Comparison of ENCODE assay signal across 18 cellular contexts in genomic region chr7:135978624-135979023, GRCh38. TPM values are rescaled to one million over a fixed set of nuclear protein-coding genes. Genes with fewer than 3 reads are reported as not detected.
DNase-seq lines count a peak whose midpoint lies in the region; ATAC-seq and TF ChIP-seq lines count a peak whose summit lies in the region.
"Had no signal": no experiment of that assay in that cellular context is flagged by ENCODE, and none has a peak within 500 bp of the region (broad histone marks: within the 10 kb centered on the region; RNA-seq: fewer than 3 reads in every experiment).

No MANE protein-coding gene starts in this region.

- no peak for TF ChIP-seq CTCF in osteocyte (IDR thresholded peaks at IDR 0.05)
- no peak for TF ChIP-seq CTCF in GM10248 (IDR thresholded peaks at IDR 0.05; ENCODE audit: control extremely low read depth, extremely low read depth, low read depth, missing control alignments)
- TF ChIP-seq CTCF in HFFc6 (IDR thresholded peaks at IDR 0.05) = no peak

- CTCF ChIA-PET in activated naive CD4-positive, alpha-beta T cell treated with anti-CD3 and anti-CD28 coated beads, Interleukin-2, amount 10 ng/mL, durations not matched to agents 7 days and 5 days (lab: Charles Lee) = no interaction called here
- CTCF ChIA-PET in GM10248 (lab: Yijun Ruan, JAX) = no interaction called here

- no peak overlapping the region for H3K27ac Mint-ChIP-seq in activated naive CD4-positive, alpha-beta T cell treated with anti-CD3 and anti-CD28 coated beads, Interleukin-2, amount 50 U/mL, for 24 hours
- H3K27ac Mint-ChIP-seq in activated naive CD4-positive, alpha-beta T cell treated with anti-CD3 and anti-CD28 coated beads, Interleukin-2, amount 10 ng/mL, durations not matched to agents 7 days and 5 days = no peak overlapping the region
- peak overlapping the region in 4 of 6 donors; percentile 15 to 96 (median 56) for H3K27ac Mint-ChIP-seq in immature natural killer cell
- H3K27ac Mint-ChIP-seq in osteocyte (ENCODE audit: unreplicated experiment) = no peak overlapping the region
- no peak overlapping the region for H3K27ac Mint-ChIP-seq in HFFc6

- H3K27me3 Mint-ChIP-seq in activated naive CD4-positive, alpha-beta T cell treated with anti-CD3 and anti-CD28 coated beads, Interleukin-2, amount 50 U/mL, for 24 hours = no peaks in the 10 kb centered on the region
- no peaks in the 10 kb centered on the region for H3K27me3 Mint-ChIP-seq in activated naive CD4-positive, alpha-beta T cell treated with anti-CD3 and anti-CD28 coated beads, Interleukin-2, amount 10 ng/mL, durations not matched to agents 7 days and 5 days
- H3K27me3 Mint-ChIP-seq in immature natural killer cell (ENCODE audit: low read depth in 3 of 3) (peaks cover 6 to 19% (median 7%) of the 10 kb centered on the region in 3 donors), osteocyte (ENCODE audit: unreplicated experiment) (peaks cover 4% of the 10 kb centered on the region), HFFc6 (ENCODE audit: insufficient read depth) (no peaks in the 10 kb centered on the region)

- DNase-seq in activated naive CD4-positive, alpha-beta T cell treated with anti-CD3 and anti-CD28 coated beads, Interleukin-2, amount 10 ng/mL, durations not matched to agents 7 days and 5 days = no peak
- DNase-seq in immature natural killer cell (no peak), osteocyte (ENCODE audit: extremely low spot score, unreplicated experiment) (no peak), GM10248 (ENCODE audit: extremely low spot score) (no peak), NCI-H2196 treated with DMSO at 0.1 percent for 48 hours (lab: John Stamatoyannopoulos, UW; ENCODE audit: unreplicated experiment) (no peak), HFFc6 (no peak)
- DNase-seq: BE2C; CD8-positive, alpha-beta T cell; DMS79 treated with DMSO at 0.1 percent for 48 hours; HCEC 1CT; MG63; NCI-H1092; NCI-H2081 treated with DMSO at 0.1 percent for 48 hours; NCI-H510A treated with DMSO at 0.1 percent for 48 hours; Peyer's patch had no signal

- H3K4me3 Mint-ChIP-seq in activated naive CD4-positive, alpha-beta T cell treated with anti-CD3 and anti-CD28 coated beads, Interleukin-2, amount 50 U/mL, for 24 hours = peak overlapping the region; percentile 20
- H3K4me3 Mint-ChIP-seq in activated naive CD4-positive, alpha-beta T cell treated with anti-CD3 and anti-CD28 coated beads, Interleukin-2, amount 10 ng/mL, durations not matched to agents 7 days and 5 days = no peak overlapping the region
- H3K4me3 Mint-ChIP-seq in immature natural killer cell = peak overlapping the region in 4 of 5 donors; percentile 3 to 48 (median 18)
- H3K4me3 Mint-ChIP-seq in osteocyte (ENCODE audit: unreplicated experiment) = peak overlapping the region; percentile 7
- no peak overlapping the region for H3K4me3 Mint-ChIP-seq in HFFc6

- POLR2A ChIA-PET in GM10248 (lab: Yijun Ruan, JAX) = no interaction called here

- no peaks in the 10 kb centered on the region for H3K9me3 Mint-ChIP-seq in activated naive CD4-positive, alpha-beta T cell treated with anti-CD3 and anti-CD28 coated beads, Interleukin-2, amount 50 U/mL, for 24 hours
- H3K9me3 Mint-ChIP-seq in activated naive CD4-positive, alpha-beta T cell treated with anti-CD3 and anti-CD28 coated beads, Interleukin-2, amount 10 ng/mL, durations not matched to agents 7 days and 5 days = no peaks in the 10 kb centered on the region
- H3K9me3 Mint-ChIP-seq in immature natural killer cell (no peaks in the 10 kb centered on the region), osteocyte (ENCODE audit: unreplicated experiment) (no peaks in the 10 kb centered on the region), HFFc6 (no peaks in the 10 kb centered on the region; the same call in 1 of the 2 replicates)
- H3K9me3 Mint-ChIP-seq: CD8-positive, alpha-beta T cell had no signal

- no peak for ATAC-seq in HG03159 (IDR thresholded peaks at IDR 0.05; ENCODE audit: unreplicated experiment)
- ATAC-seq: CD8-positive, alpha-beta T cell; Right ventricle myocardium inferior had no signal

- peaks cover 2% of the 10 kb centered on the region for H3K36me3 Mint-ChIP-seq in activated naive CD4-positive, alpha-beta T cell treated with anti-CD3 and anti-CD28 coated beads, Interleukin-2, amount 50 U/mL, for 24 hours
- H3K36me3 Mint-ChIP-seq in activated naive CD4-positive, alpha-beta T cell treated with anti-CD3 and anti-CD28 coated beads, Interleukin-2, amount 10 ng/mL, durations not matched to agents 7 days and 5 days = peaks cover 9% of the 10 kb centered on the region
- no peaks in the 10 kb centered on the region for H3K36me3 Mint-ChIP-seq in immature natural killer cell
- peaks cover 2% of the 10 kb centered on the region for H3K36me3 Mint-ChIP-seq in osteocyte (ENCODE audit: unreplicated experiment)
- peaks cover 16% of the 10 kb centered on the region for H3K36me3 Mint-ChIP-seq in HFFc6 (ENCODE audit: low read depth)

- peaks cover 71% of the 10 kb centered on the region for H3K4me1 Mint-ChIP-seq in activated naive CD4-positive, alpha-beta T cell treated with anti-CD3 and anti-CD28 coated beads, Interleukin-2, amount 50 U/mL, for 24 hours
- H3K4me1 Mint-ChIP-seq in activated naive CD4-positive, alpha-beta T cell treated with anti-CD3 and anti-CD28 coated beads, Interleukin-2, amount 10 ng/mL, durations not matched to agents 7 days and 5 days = peaks cover 78% of the 10 kb centered on the region
- H3K4me1 Mint-ChIP-seq in immature natural killer cell (peaks cover 88 to 97% of the 10 kb centered on the region in 2 donors), osteocyte (ENCODE audit: unreplicated experiment) (peaks cover 27% of the 10 kb centered on the region), HFFc6 (ENCODE audit: low read depth) (peaks cover 66% of the 10 kb centered on the region)

RNA-seq across cellular contexts. Expression of gene MTPN, which starts 1.5 kb away (rescaled TPM):
- polyA plus RNA-seq in immature natural killer cell = 100 to 1,000 TPM; 153 to 200 (median 197) TPM
- 137 and 140 TPM in 2 replicates for total RNA-seq in osteocyte
- 100 to 1,000 TPM; 242 to 306 (median 273) TPM for total RNA-seq in HFFc6 (2021; fragmentation: NEBNext Ultra II Directional; extraction: Animal tissue kit (Norgen Biotek cat#: 25700))

Comparison
In these comparisons a context has a peak if more than half of its experiments do, and no peak if none do; other contexts are left out.
1. H3K4me3 Mint-ChIP-seq: peak in activated naive CD4-positive, alpha-beta T cell treated with anti-CD3 and anti-CD28 coated beads, Interleukin-2, amount 50 U/mL, for 24 hours (single experiment), immature natural killer cell (4 of 5) and osteocyte (single experiment); none in activated naive CD4-positive, alpha-beta T cell treated with anti-CD3 and anti-CD28 coated beads, Interleukin-2, amount 10 ng/mL, durations not matched to agents 7 days and 5 days (single experiment) and HFFc6 (single experiment).
2. H3K27ac Mint-ChIP-seq: peak in immature natural killer cell (4 of 6); none in activated naive CD4-positive, alpha-beta T cell treated with anti-CD3 and anti-CD28 coated beads, Interleukin-2, amount 50 U/mL, for 24 hours (single experiment), activated naive CD4-positive, alpha-beta T cell treated with anti-CD3 and anti-CD28 coated beads, Interleukin-2, amount 10 ng/mL, durations not matched to agents 7 days and 5 days (single experiment), osteocyte (single experiment) and HFFc6 (single experiment).